16 cellular contexts compared by ENCODE assay signal in the genomic region with DNA sequence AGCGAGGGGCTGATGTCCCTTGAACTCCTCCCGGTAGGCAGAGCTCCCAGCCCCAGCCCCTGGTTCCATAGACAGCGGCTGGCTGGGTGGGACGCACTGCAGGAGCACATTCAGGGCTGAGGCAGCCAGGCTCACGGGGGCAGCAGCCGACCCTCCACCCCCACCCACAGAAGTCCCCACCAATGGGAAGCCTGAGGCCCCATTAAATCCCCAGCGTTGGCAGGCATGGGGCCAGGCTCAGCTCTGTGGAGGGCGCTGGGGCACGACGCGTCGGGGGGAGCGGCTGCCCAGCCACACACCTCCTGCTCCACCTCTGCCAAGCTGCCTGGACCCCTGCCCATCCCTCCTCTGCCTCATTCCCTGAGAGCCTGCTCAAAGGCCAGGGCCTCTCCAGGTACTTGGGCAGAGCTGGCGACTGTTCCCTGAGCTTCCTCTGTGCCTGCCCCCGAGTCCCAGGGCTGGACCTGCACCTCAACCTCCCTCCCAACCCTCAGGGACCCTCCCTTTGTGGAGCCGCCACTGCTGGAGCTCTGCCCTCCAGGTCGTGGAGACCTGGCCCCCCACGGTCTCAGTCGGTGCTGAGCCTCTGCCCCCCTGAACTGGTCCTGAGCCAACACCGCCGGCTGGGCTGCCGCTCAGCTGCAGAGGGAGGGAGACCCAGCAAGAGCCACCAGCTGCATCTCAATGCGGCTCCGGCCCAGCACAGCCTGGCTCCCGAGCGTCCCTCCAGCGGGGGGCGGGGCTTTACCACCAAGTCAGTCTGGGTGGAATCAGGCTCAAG. TPM values are rescaled to one million over a fixed set of nuclear protein-coding genes. Genes with fewer than 3 reads are reported as not detected.
DNase-seq lines count a peak whose midpoint lies in the region; ATAC-seq and TF ChIP-seq lines count a peak whose summit lies in the region.
"Had no signal": no experiment of that assay in that cellular context is flagged by ENCODE, and none has a peak within 500 bp of the region (broad histone marks: within the 10 kb centered on the region; RNA-seq: fewer than 3 reads in every experiment).

No MANE protein-coding gene starts in this region.

- H3K9me3 ChIP-seq in sigmoid colon, result no peaks in the 10 kb centered on the region

- H3K4me3 Mint-ChIP-seq in brain, result peak overlapping the region in 4 of 5 experiments; percentile 15 to 52 (median 33)
- H3K4me3 Mint-ChIP-seq: activated CD4-positive, alpha-beta memory T cell treated with anti-CD3 and anti-CD28 coated beads for 36 hours; CD4-positive, CD25-positive, alpha-beta regulatory T cell had no signal

- intact Hi-C loops in sigmoid colon (cut with DNase I), result no loop called here

- no peak overlapping the region for H3K4me3 ChIP-seq in sigmoid colon

- 40 to 53% methylated on average over 28 of the region's 28 CpGs for WGBS in sigmoid colon, 2 donors

- DNase-seq in COR-L47 (lab: John Stamatoyannopoulos, UW), result peak; percentile 75
- DNase-seq in NCI-H1105 (lab: John Stamatoyannopoulos, UW), result peak; percentile 74
- DNase-seq in medulla oblongata (ENCODE audit: extremely low spot score), result peak; percentile 77
- no peak for DNase-seq in sigmoid colon
- DNase-seq in central memory CD4-positive, alpha-beta T cell, result no peak
- DNase-seq: activated CD4-positive, alpha-beta memory T cell treated with anti-CD3 and anti-CD28 coated beads for 36 hours; activated naive CD4-positive, alpha-beta T cell treated with anti-CD3 and anti-CD28 coated beads, Interleukin-2, amount 50 U/mL, for 16 hours; CD4-positive, CD25-positive, alpha-beta regulatory T cell; Kasumi-1; stimulated activated naive CD4-positive, alpha-beta T cell; T-helper 2 cell had no signal

- H3K27me3 ChIP-seq in sigmoid colon, result peaks cover 0 to 54% (median 20%) of the 10 kb centered on the region in 3 donors

- no peaks in the 10 kb centered on the region for H3K36me3 ChIP-seq in sigmoid colon

- peaks cover 0 to 7% (median 3%) of the 10 kb centered on the region in 4 donors for H3K4me1 ChIP-seq in sigmoid colon

- no peak for ATAC-seq in HG02759 (IDR thresholded peaks at IDR 0.05; ENCODE audit: unreplicated experiment)
- no peak for ATAC-seq in GM21786 (IDR thresholded peaks at IDR 0.05; ENCODE audit: unreplicated experiment)

- H3K9me3 Mint-ChIP-seq in brain, result peaks cover 0 to 3% (median 0%) of the 10 kb centered on the region in 5 experiments

- peak overlapping the region; percentile 50 to 94 (median 83) for H3K27ac Mint-ChIP-seq in brain
- H3K27ac Mint-ChIP-seq: activated CD4-positive, alpha-beta memory T cell treated with anti-CD3 and anti-CD28 coated beads for 36 hours; CD4-positive, CD25-positive, alpha-beta regulatory T cell had no signal

- TF ChIP-seq CTCF in brain (conservative IDR thresholded peaks at IDR 0.05), result no peak
- no peak for TF ChIP-seq CTCF in sigmoid colon (IDR thresholded peaks at IDR 0.05)

- TF ChIP-seq EP300 in sigmoid colon (IDR thresholded peaks at IDR 0.05), result no peak

- peaks cover 5% of the 10 kb centered on the region for H3K36me3 Mint-ChIP-seq in brain
- H3K36me3 Mint-ChIP-seq: activated CD4-positive, alpha-beta memory T cell treated with anti-CD3 and anti-CD28 coated beads for 36 hours; CD4-positive, CD25-positive, alpha-beta regulatory T cell had no signal

- H3K4me1 Mint-ChIP-seq in brain, result peaks cover 8% of the 10 kb centered on the region
- H3K4me1 Mint-ChIP-seq: CD4-positive, CD25-positive, alpha-beta regulatory T cell had no signal

- TF ChIP-seq POLR2A in sigmoid colon (IDR thresholded peaks at IDR 0.05), result no peak

- H3K27ac ChIP-seq in sigmoid colon, result no peak overlapping the region

- no peaks in the 10 kb centered on the region for H3K27me3 Mint-ChIP-seq in brain
- H3K27me3 Mint-ChIP-seq: CD4-positive, CD25-positive, alpha-beta regulatory T cell had no signal

RNA-seq across cellular contexts. Expression of gene CHRNA4, which starts 9.1 kb away (rescaled TPM):
- polyA plus RNA-seq in brain (ENCODE audit: insufficient read depth, low read depth, low replicate concordance) (6.4 TPM), sigmoid colon (under 1 TPM in 1 of 3 donors, not detected in 2; 0.07 TPM)
- total RNA-seq in sigmoid colon, result 1 to 10 TPM in 1 of 4 donors, not detected in 3; 1.1 TPM
- total RNA-seq: activated CD4-positive, alpha-beta memory T cell treated with anti-CD3 and anti-CD28 coated beads for 36 hours; CD4-positive, CD25-positive, alpha-beta regulatory T cell; fibroblast of lung had no signal
- polyA plus RNA-seq: CD4-positive, CD25-positive, alpha-beta regulatory T cell; fibroblast of lung; keratinocyte had no signal

RNA-seq across cellular contexts. Expression of gene COL20A1, which starts 59.0 kb away (rescaled TPM):
- polyA plus RNA-seq in brain (ENCODE audit: insufficient read depth, low read depth, low replicate concordance), result 4.3 TPM
- not detected for total RNA-seq in sigmoid colon
- polyA plus RNA-seq in sigmoid colon, result under 1 TPM in 1 of 3 donors, not detected in 2; 0.07 TPM
- total RNA-seq: activated CD4-positive, alpha-beta memory T cell treated with anti-CD3 and anti-CD28 coated beads for 36 hours; fibroblast of lung had no signal
- polyA plus RNA-seq: CD4-positive, CD25-positive, alpha-beta regulatory T cell; fibroblast of lung; keratinocyte had no signal

Comparison
In these comparisons a context has a peak if more than half of its experiments do, and no peak if none do; other contexts are left out.
1. DNase-seq: peak in COR-L47 (single experiment), NCI-H1105 (single experiment) and medulla oblongata (single experiment); none in sigmoid colon (single experiment) and central memory CD4-positive, alpha-beta T cell (single experiment).